ENCODE assay signal across 8 cellular contexts in genomic region chr20:45833883-45834796, GRCh38. TPM values are rescaled to one million over a fixed set of nuclear protein-coding genes. Genes with fewer than 3 reads are reported as not detected.
DNase-seq lines count a peak whose midpoint lies in the region; ATAC-seq lines count a peak whose summit lies in the region.

No MANE protein-coding gene starts in this region.

- peak; percentile 69 to 73 for ATAC-seq in stimulated activated naive B cell treated with anti-CD40 and anti-IgM and Interleukin-4, amounts not matched to agents 10 μg/mL and 1 μg/mL and 100 μg/mL, for 72 hours (replicated peaks)
- ATAC-seq in GM18870 (IDR thresholded peaks at IDR 0.05; ENCODE audit: unreplicated experiment) = no peak

- H3K27ac Mint-ChIP-seq in stimulated activated naive B cell treated with anti-CD40 and anti-IgM and Interleukin-4, amounts not matched to agents 10 μg/mL and 1 μg/mL and 100 μg/mL, for 72 hours = no peak overlapping the region

- no peaks in the 10 kb centered on the region for H3K9me3 Mint-ChIP-seq in stimulated activated naive B cell treated with anti-CD40 and anti-IgM and Interleukin-4, amounts not matched to agents 10 μg/mL and 1 μg/mL and 100 μg/mL, for 72 hours

- H3K4me3 Mint-ChIP-seq in stimulated activated naive B cell treated with anti-CD40 and anti-IgM and Interleukin-4, amounts not matched to agents 10 μg/mL and 1 μg/mL and 100 μg/mL, for 72 hours = peak overlapping the region; percentile 80 to 84

- H3K9me3 ChIP-seq in mesodermal cell (ENCODE audit: control insufficient read depth, low read length) = no peaks in the 10 kb centered on the region

- H3K27me3 Mint-ChIP-seq in stimulated activated naive B cell treated with anti-CD40 and anti-IgM and Interleukin-4, amounts not matched to agents 10 μg/mL and 1 μg/mL and 100 μg/mL, for 72 hours = peaks cover 0 to 6% of the 10 kb centered on the region in 2 donors

- peaks cover 12% of the 10 kb centered on the region for H3K4me1 ChIP-seq in mesodermal cell (ENCODE audit: control insufficient read depth, insufficient read depth, low read length, poor library complexity, severe bottlenecking)

- H3K4me1 Mint-ChIP-seq in stimulated activated naive B cell treated with anti-CD40 and anti-IgM and Interleukin-4, amounts not matched to agents 10 μg/mL and 1 μg/mL and 100 μg/mL, for 72 hours = peaks cover 7 to 10% of the 10 kb centered on the region in 2 donors

- H3K36me3 ChIP-seq in mesodermal cell (ENCODE audit: control insufficient read depth, insufficient read depth, low read length) = peaks cover 18% of the 10 kb centered on the region

- peak; percentile 68 for DNase-seq in DMS 273 (lab: John Stamatoyannopoulos, UW; ENCODE audit: unreplicated experiment)
- DNase-seq in DMS 273 treated with DMSO at 0.1 percent for 48 hours (lab: John Stamatoyannopoulos, UW) = no peak
- peak; percentile 55 for DNase-seq in NCI-H2196 (lab: John Stamatoyannopoulos, UW; ENCODE audit: unreplicated experiment)
- DNase-seq in activated CD8-positive, alpha-beta memory T cell treated with anti-CD3 and anti-CD28 coated beads, Interleukin-2, amount 50 U/mL, for 4 hours = peak; percentile 53
- no peak for DNase-seq in epithelial cell of prostate (ENCODE audit: low read depth, low spot score)
- no peak for DNase-seq in stimulated activated naive B cell treated with anti-CD40 and anti-IgM and Interleukin-4, amounts not matched to agents 10 μg/mL and 1 μg/mL and 100 μg/mL, for 72 hours

- H3K4me3 ChIP-seq in mesodermal cell (ENCODE audit: extremely low read depth, insufficient read depth, low read length, poor library complexity, severe bottlenecking) = peak overlapping the region; percentile 64

- H3K27ac ChIP-seq in epithelial cell of prostate (peak overlapping the region; percentile 67), mesodermal cell (ENCODE audit: low read depth, low read length, severe bottlenecking) (peak overlapping the region; percentile 76)

- 9 to 13% methylated on average over 53 to 67 of the region's 71 CpGs for WGBS in mesodermal cell (ENCODE audit: insufficient coverage in 2 of 2), 2 experiments

- H3K36me3 Mint-ChIP-seq in stimulated activated naive B cell treated with anti-CD40 and anti-IgM and Interleukin-4, amounts not matched to agents 10 μg/mL and 1 μg/mL and 100 μg/mL, for 72 hours = peaks cover 2 to 3% of the 10 kb centered on the region in 2 donors

RNA-seq across cellular contexts. Expression of gene SNX21, which starts 0.5 kb away (rescaled TPM):
- polyA plus RNA-seq in mesodermal cell (2013, experiment 1 of 2) = 12.8 TPM
- polyA plus RNA-seq in mesodermal cell (2013, experiment 2 of 2) = 10.8 TPM

RNA-seq across cellular contexts. Expression of gene TNNC2, which starts 7.0 kb away (rescaled TPM):
- not detected for polyA plus RNA-seq in mesodermal cell (2013, experiment 1 of 2)
- not detected for polyA plus RNA-seq in mesodermal cell (2013, experiment 2 of 2)

RNA-seq across cellular contexts. Expression of gene UBE2C, which starts 21.7 kb away (rescaled TPM):
- polyA plus RNA-seq in mesodermal cell (2013, experiment 1 of 2) = 185 TPM
- polyA plus RNA-seq in mesodermal cell (2013, experiment 2 of 2) = 157 TPM

RNA-seq across cellular contexts. Expression of gene ACOT8, which starts 23.1 kb away (rescaled TPM):
- 17.0 TPM for polyA plus RNA-seq in mesodermal cell (2013, experiment 1 of 2)
- polyA plus RNA-seq in mesodermal cell (2013, experiment 2 of 2) = 16.0 TPM

RNA-seq across cellular contexts. Expression of gene ZSWIM3, which starts 23.3 kb away (rescaled TPM):
- 5.3 TPM for polyA plus RNA-seq in mesodermal cell (2013, experiment 1 of 2)
- 5.1 TPM for polyA plus RNA-seq in mesodermal cell (2013, experiment 2 of 2)

Comparison
In these comparisons a context has a peak if more than half of its experiments do, and no peak if none do; other contexts are left out.
1. DNase-seq: peak in DMS 273 (single experiment), NCI-H2196 (single experiment) and activated CD8-positive, alpha-beta memory T cell treated with anti-CD3 and anti-CD28 coated beads, Interleukin-2, amount 50 U/mL, for 4 hours (single experiment); none in DMS 273 treated with DMSO at 0.1 percent for 48 hours (single experiment), epithelial cell of prostate (single experiment) and stimulated activated naive B cell treated with anti-CD40 and anti-IgM and Interleukin-4, amounts not matched to agents 10 μg/mL and 1 μg/mL and 100 μg/mL, for 72 hours (single experiment).